ENCODE assay signal across 13 cellular contexts in the genomic region with DNA sequence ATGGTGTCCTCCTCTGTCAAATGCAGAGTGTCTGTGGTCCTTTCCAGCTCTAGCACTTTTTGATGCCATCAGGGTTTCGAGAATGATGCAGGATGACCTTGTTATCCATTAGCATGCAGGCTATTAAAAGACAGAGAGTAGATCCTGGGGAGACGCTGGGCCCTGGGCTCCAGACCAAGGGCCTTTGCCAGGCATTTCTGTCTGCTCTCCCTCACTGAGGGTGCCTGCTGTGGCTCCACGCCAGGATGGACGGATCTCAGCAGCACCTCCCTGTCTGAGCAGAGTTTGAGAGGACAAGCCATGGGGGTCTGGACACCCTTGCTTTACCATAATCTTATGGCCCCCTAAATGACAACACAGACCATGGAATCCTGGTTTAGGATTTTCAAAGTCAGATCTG.
A peak's percentile ranks its signal among the peaks of the same experiment; 100 is the strongest.
DNase-seq lines count a peak whose midpoint lies in the region; ATAC-seq lines count a peak whose summit lies in the region.
"Had no signal": no experiment of that assay in that cellular context is flagged by ENCODE, and none has a peak within 500 bp of the region (broad histone marks: within the 10 kb centered on the region; RNA-seq: fewer than 3 reads in every experiment).

No MANE protein-coding gene starts in this region.

- intact Hi-C loops in left ventricle myocardium superior (cut with micrococcal nuclease): no loop called here

- ATAC-seq in activated CD8-positive, alpha-beta memory T cell treated with anti-CD3 and anti-CD28 coated beads, Interleukin-2, amount 10 ng/mL, durations not matched to agents 7 days and 5 days: no peak
- peak; percentile 9 for ATAC-seq in stimulated activated naive CD8-positive, alpha-beta T cell treated with anti-CD3 and anti-CD28 coated beads, Interleukin-15, amount 100 ng/mL, for 72 hours
- no peak for ATAC-seq in stimulated activated naive CD8-positive, alpha-beta T cell treated with anti-CD3 and anti-CD28 coated beads, Interleukin-15, Interleukin-2, amounts not matched to agents 100 U/mL and 50 U/mL, for 24 hours
- ATAC-seq in left ventricle myocardium superior: peak; percentile 35
- ATAC-seq in GM21786 (IDR thresholded peaks at IDR 0.05; ENCODE audit: unreplicated experiment): no peak
- ATAC-seq: HCT116 had no signal

- no peaks in the 10 kb centered on the region for H3K9me3 Mint-ChIP-seq in activated CD8-positive, alpha-beta memory T cell treated with anti-CD3 and anti-CD28 coated beads, Interleukin-2, amount 10 ng/mL, durations not matched to agents 7 days and 5 days (ENCODE audit: low read depth)
- no peaks in the 10 kb centered on the region for H3K9me3 Mint-ChIP-seq in stimulated activated naive CD8-positive, alpha-beta T cell treated with anti-CD3 and anti-CD28 coated beads, Interleukin-15, amount 100 ng/mL, for 72 hours
- H3K9me3 Mint-ChIP-seq: CD4-positive, CD25-positive, alpha-beta regulatory T cell had no signal

- no peak overlapping the region for H3K4me3 Mint-ChIP-seq in activated CD8-positive, alpha-beta memory T cell treated with anti-CD3 and anti-CD28 coated beads, Interleukin-2, amount 10 ng/mL, durations not matched to agents 7 days and 5 days
- H3K4me3 Mint-ChIP-seq in stimulated activated naive CD8-positive, alpha-beta T cell treated with anti-CD3 and anti-CD28 coated beads, Interleukin-15, amount 100 ng/mL, for 72 hours: no peak overlapping the region
- H3K4me3 Mint-ChIP-seq: CD4-positive, CD25-positive, alpha-beta regulatory T cell had no signal

- H3K27me3 Mint-ChIP-seq in activated CD8-positive, alpha-beta memory T cell treated with anti-CD3 and anti-CD28 coated beads, Interleukin-2, amount 10 ng/mL, durations not matched to agents 7 days and 5 days: peaks cover 5% of the 10 kb centered on the region
- peaks cover 15% of the 10 kb centered on the region for H3K27me3 Mint-ChIP-seq in stimulated activated naive CD8-positive, alpha-beta T cell treated with anti-CD3 and anti-CD28 coated beads, Interleukin-15, amount 100 ng/mL, for 72 hours
- H3K27me3 Mint-ChIP-seq: CD4-positive, CD25-positive, alpha-beta regulatory T cell had no signal

- CTCF ChIA-PET in activated CD8-positive, alpha-beta memory T cell treated with anti-CD3 and anti-CD28 coated beads, Interleukin-2, amount 10 ng/mL, durations not matched to agents 7 days and 5 days (lab: Charles Lee): no interaction called here

- no peaks in the 10 kb centered on the region for H3K36me3 Mint-ChIP-seq in activated CD8-positive, alpha-beta memory T cell treated with anti-CD3 and anti-CD28 coated beads, Interleukin-2, amount 10 ng/mL, durations not matched to agents 7 days and 5 days
- H3K36me3 Mint-ChIP-seq: CD4-positive, CD25-positive, alpha-beta regulatory T cell had no signal

- H3K4me1 Mint-ChIP-seq in activated CD8-positive, alpha-beta memory T cell treated with anti-CD3 and anti-CD28 coated beads, Interleukin-2, amount 10 ng/mL, durations not matched to agents 7 days and 5 days: no peaks in the 10 kb centered on the region
- H3K4me1 Mint-ChIP-seq in stimulated activated naive CD8-positive, alpha-beta T cell treated with anti-CD3 and anti-CD28 coated beads, Interleukin-15, amount 100 ng/mL, for 72 hours: no peaks in the 10 kb centered on the region
- H3K4me1 Mint-ChIP-seq: CD4-positive, CD25-positive, alpha-beta regulatory T cell had no signal

- H3K27ac Mint-ChIP-seq in activated CD8-positive, alpha-beta memory T cell treated with anti-CD3 and anti-CD28 coated beads, Interleukin-2, amount 10 ng/mL, durations not matched to agents 7 days and 5 days: no peak overlapping the region
- no peak overlapping the region for H3K27ac Mint-ChIP-seq in stimulated activated naive CD8-positive, alpha-beta T cell treated with anti-CD3 and anti-CD28 coated beads, Interleukin-15, amount 100 ng/mL, for 72 hours
- H3K27ac Mint-ChIP-seq: CD4-positive, CD25-positive, alpha-beta regulatory T cell had no signal

- peak; percentile 32 for DNase-seq in activated CD8-positive, alpha-beta memory T cell treated with anti-CD3 and anti-CD28 coated beads for 24 hours
- DNase-seq in activated CD8-positive, alpha-beta memory T cell treated with anti-CD3 and anti-CD28 coated beads, Interleukin-2, amount 10 ng/mL, durations not matched to agents 7 days and 5 days: no peak
- DNase-seq in stimulated activated naive CD8-positive, alpha-beta T cell treated with anti-CD3 and anti-CD28 coated beads, Interleukin-15, amount 100 ng/mL, for 72 hours: no peak
- no peak for DNase-seq in stimulated activated naive CD8-positive, alpha-beta T cell treated with anti-CD3 and anti-CD28 coated beads, Interleukin-15, Interleukin-2, amounts not matched to agents 100 U/mL and 50 U/mL, for 24 hours
- DNase-seq in left ventricle myocardium superior (peak; percentile 46), superior temporal gyrus (ENCODE audit: extremely low spot score) (no peak)
- DNase-seq: 8988T; AML-193; CD4-positive, CD25-positive, alpha-beta regulatory T cell; DMS53; GM23248 had no signal

Comparison
In these comparisons a context has a peak if more than half of its experiments do, and no peak if none do; other contexts are left out.
1. DNase-seq: peak in activated CD8-positive, alpha-beta memory T cell treated with anti-CD3 and anti-CD28 coated beads for 24 hours (single experiment) and left ventricle myocardium superior (single experiment); none in activated CD8-positive, alpha-beta memory T cell treated with anti-CD3 and anti-CD28 coated beads, Interleukin-2, amount 10 ng/mL, durations not matched to agents 7 days and 5 days (single experiment), stimulated activated naive CD8-positive, alpha-beta T cell treated with anti-CD3 and anti-CD28 coated beads, Interleukin-15, amount 100 ng/mL, for 72 hours (0 of 2), stimulated activated naive CD8-positive, alpha-beta T cell treated with anti-CD3 and anti-CD28 coated beads, Interleukin-15, Interleukin-2, amounts not matched to agents 100 U/mL and 50 U/mL, for 24 hours (single experiment) and superior temporal gyrus (single experiment).
2. ATAC-seq: peak in stimulated activated naive CD8-positive, alpha-beta T cell treated with anti-CD3 and anti-CD28 coated beads, Interleukin-15, amount 100 ng/mL, for 72 hours (single experiment) and left ventricle myocardium superior (single experiment); none in activated CD8-positive, alpha-beta memory T cell treated with anti-CD3 and anti-CD28 coated beads, Interleukin-2, amount 10 ng/mL, durations not matched to agents 7 days and 5 days (single experiment), stimulated activated naive CD8-positive, alpha-beta T cell treated with anti-CD3 and anti-CD28 coated beads, Interleukin-15, Interleukin-2, amounts not matched to agents 100 U/mL and 50 U/mL, for 24 hours (single experiment) and GM21786 (single experiment).